31 cellular contexts compared by ENCODE assay signal in genomic region chr9:90005388-90005787, GRCh38.
"Had no signal": no experiment of that assay in that cellular context is flagged by ENCODE, and none has a peak within 500 bp of the region (broad histone marks: within the 10 kb centered on the region; RNA-seq: fewer than 3 reads in every experiment).

No MANE protein-coding gene starts in this region.

- H2AFZ ChIP-seq: neural progenitor cell, parathyroid adenoma had no signal

- H3K4me2 ChIP-seq: neural progenitor cell, smooth muscle cell had no signal

- H3K79me2 ChIP-seq: parathyroid adenoma had no signal

- H3K27me3 Mint-ChIP-seq: naive B cell; progenitor cell of endocrine pancreas; stimulated activated memory B cell treated with anti-CD40 and anti-IgM and Interleukin-4, amounts not matched to agents 10 μg/mL and 1 μg/mL and 100 μg/mL, for 72 hours had no signal

- H3K27me3 ChIP-seq: neural progenitor cell, ovary, spleen, suprapubic skin, testis, tibial artery, transverse colon, upper lobe of left lung, vagina had no signal

- H3K9ac ChIP-seq: neural progenitor cell, parathyroid adenoma had no signal

- H3K9me3 ChIP-seq: ovary, psoas muscle, suprapubic skin, testis, tibial artery, transverse colon, upper lobe of left lung, vagina had no signal

- H3K27ac ChIP-seq: neural progenitor cell, ovary, parathyroid adenoma, psoas muscle, skin epidermis, spleen, suprapubic skin, testis, tibial artery, transverse colon, upper lobe of left lung, vagina had no signal

- H3K36me3 ChIP-seq: neural progenitor cell, ovary, spleen, suprapubic skin, tibial artery, transverse colon, upper lobe of left lung, vagina had no signal

- DNase-seq: naive B cell; naive thymus-derived CD8-positive, alpha-beta T cell; nephron progenitor cell; occipital lobe; ovary; posterior cingulate gyrus; psoas muscle; right cardiac atrium; spleen; stimulated activated CD4-positive, alpha-beta T cell treated with anti-CD3 and anti-CD28 coated beads, Interleukin-12 subunit alpha, Interleukin-12 subunit beta, amount 100 ng/mL, for 4 hours; stimulated activated CD4-positive, alpha-beta T cell treated with anti-CD3 and anti-CD28 coated beads, Interleukin-1b, Interleukin-23, amount 100 ng/mL, for 48 hours; stimulated activated CD4-positive, alpha-beta T cell treated with anti-CD3 and anti-CD28 coated beads, Interleukin-4, amount 100 ng/mL, for 1 hour; stimulated activated CD4-positive, alpha-beta T cell treated with anti-CD3 and anti-CD28 coated beads, Interleukin-4, amount 100 ng/mL, for 4 hours; stimulated activated CD8-positive, alpha-beta memory T cell treated with anti-CD3 and anti-CD28 coated beads, Interleukin-4, amount 100 ng/mL, for 48 hours; stimulated activated naive CD4-positive, alpha-beta T cell; stimulated activated naive CD8-positive, alpha-beta T cell treated with anti-CD3 and anti-CD28 coated beads, Interleukin-15, amount 100 ng/mL, for 72 hours; stimulated activated naive CD8-positive, alpha-beta T cell treated with anti-CD3 and anti-CD28 coated beads, Interleukin-15, Interleukin-2, amounts not matched to agents 100 U/mL and 50 U/mL, for 24 hours; substantia nigra; testis; tibial artery; transverse colon; upper lobe of left lung had no signal

- ATAC-seq: naive thymus-derived CD8-positive, alpha-beta T cell; psoas muscle; right cardiac atrium; sciatic nerve; stimulated activated memory B cell treated with anti-CD40 and anti-IgM and Interleukin-4, amounts not matched to agents 10 μg/mL and 1 μg/mL and 100 μg/mL, for 72 hours; stimulated activated naive CD8-positive, alpha-beta T cell treated with anti-CD3 and anti-CD28 coated beads, Interleukin-15, amount 100 ng/mL, for 72 hours; stimulated activated naive CD8-positive, alpha-beta T cell treated with anti-CD3 and anti-CD28 coated beads, Interleukin-15, Interleukin-2, amounts not matched to agents 100 U/mL and 50 U/mL, for 24 hours had no signal

- H3K4me3 ChIP-seq: neural progenitor cell, ovary, psoas muscle, skin epidermis, smooth muscle cell, spleen, suprapubic skin, testis, tibial artery, transverse colon, upper lobe of left lung, vagina had no signal

- H3K27ac Mint-ChIP-seq: naive thymus-derived CD8-positive, alpha-beta T cell; nephron progenitor cell; neural progenitor cell; progenitor cell of endocrine pancreas; stimulated activated memory B cell treated with anti-CD40 and anti-IgM and Interleukin-4, amounts not matched to agents 10 μg/mL and 1 μg/mL and 100 μg/mL, for 72 hours; stimulated activated naive CD8-positive, alpha-beta T cell treated with anti-CD3 and anti-CD28 coated beads, Interleukin-15, amount 100 ng/mL, for 72 hours had no signal

- H3K36me3 Mint-ChIP-seq: naive B cell; naive thymus-derived CD8-positive, alpha-beta T cell; neural progenitor cell; stimulated activated memory B cell treated with anti-CD40 and anti-IgM and Interleukin-4, amounts not matched to agents 10 μg/mL and 1 μg/mL and 100 μg/mL, for 72 hours had no signal

- H3K4me3 Mint-ChIP-seq: naive B cell; naive thymus-derived CD8-positive, alpha-beta T cell; nephron progenitor cell; neural progenitor cell; stimulated activated memory B cell treated with anti-CD40 and anti-IgM and Interleukin-4, amounts not matched to agents 10 μg/mL and 1 μg/mL and 100 μg/mL, for 72 hours; stimulated activated naive CD8-positive, alpha-beta T cell treated with anti-CD3 and anti-CD28 coated beads, Interleukin-15, amount 100 ng/mL, for 72 hours had no signal
